ENCODE assay signal across 19 cellular contexts in genomic region chr21:32131164-32131563, GRCh38.
"Had no signal": no experiment of that assay in that cellular context is flagged by ENCODE, and none has a peak within 500 bp of the region (broad histone marks: within the 10 kb centered on the region; RNA-seq: fewer than 3 reads in every experiment).

No MANE protein-coding gene starts in this region.

- H3K27ac Mint-ChIP-seq: activated CD8-positive, alpha-beta T cell treated with anti-CD3 and anti-CD28 coated beads for 36 hours; activated naive CD8-positive, alpha-beta T cell treated with anti-CD3 and anti-CD28 coated beads, Interleukin-2, amount 10 ng/mL, durations not matched to agents 7 days and 5 days; T-helper 1 cell treated with Interleukin-12 subunit alpha and Interleukin-12 subunit beta and Interleukin-4 antibody, amounts not matched to agents 30 μg/mL and 1 μg/mL, for 36 hours had no signal

- H3K4me3 ChIP-seq: adrenal gland had no signal

- H3K4me3 Mint-ChIP-seq: activated CD8-positive, alpha-beta T cell treated with anti-CD3 and anti-CD28 coated beads for 36 hours; activated naive CD8-positive, alpha-beta T cell treated with anti-CD3 and anti-CD28 coated beads, Interleukin-2, amount 10 ng/mL, durations not matched to agents 7 days and 5 days; T-helper 1 cell treated with Interleukin-12 subunit alpha and Interleukin-12 subunit beta and Interleukin-4 antibody, amounts not matched to agents 30 μg/mL and 1 μg/mL, for 36 hours had no signal

- H3K9me3 Mint-ChIP-seq: activated CD8-positive, alpha-beta T cell treated with anti-CD3 and anti-CD28 coated beads for 36 hours had no signal

- H3K27me3 ChIP-seq: adrenal gland had no signal

- ATAC-seq: activated CD4-positive, CD25-positive, alpha-beta regulatory T cell treated with anti-CD3 and anti-CD28 coated beads, Interleukin-2, amount 50 U/mL, for 24 hours; activated CD8-positive, alpha-beta T cell treated with anti-CD3 and anti-CD28 coated beads for 36 hours; Panc1 had no signal

- DNase-seq: activated CD4-positive, alpha-beta T cell treated with anti-CD3 and anti-CD28 coated beads for 4 hours; activated CD8-positive, alpha-beta memory T cell treated with anti-CD3 and anti-CD28 coated beads, Interleukin-2, amount 50 U/mL, for 4 hours; activated CD8-positive, alpha-beta T cell treated with anti-CD3 and anti-CD28 coated beads for 36 hours; activated naive CD4-positive, alpha-beta T cell treated with anti-CD3 and anti-CD28 coated beads, Interleukin-2, amount 50 U/mL, for 16 hours; activated naive CD8-positive, alpha-beta T cell treated with anti-CD3 and anti-CD28 coated beads, Interleukin-2, amount 10 ng/mL, durations not matched to agents 7 days and 5 days; anterior cingulate cortex; MM.1S; NCI-H1105; NCI-H1436; NCI-H1694 treated with DMSO at 0.1 percent for 48 hours; NCI-H2029 treated with DMSO at 0.1 percent for 48 hours; NK-92 treated with Interleukin-12 subunit alpha and Interleukin-12 subunit beta, amount 100 ng/mL, for 24 hours; SHP77 treated with DMSO at 0.1 percent for 48 hours; T-helper 9 cell had no signal

- H3K27ac ChIP-seq: adrenal gland, RWPE1 had no signal

- H3K36me3 Mint-ChIP-seq: activated naive CD8-positive, alpha-beta T cell treated with anti-CD3 and anti-CD28 coated beads, Interleukin-2, amount 10 ng/mL, durations not matched to agents 7 days and 5 days had no signal

- H3K36me3 ChIP-seq: adrenal gland had no signal

- H3K9me3 ChIP-seq: adrenal gland had no signal
